Comparison of ENCODE assay signal across 2 cellular contexts in genomic region chr11:112167145-112167544, GRCh38.
TF ChIP-seq lines count a peak whose summit lies in the region.

TSS of gene TEX12 (plus strand) at chr11:112167372. CDS start at chr11:112169269, 1,897 bp downstream.

TF ChIP-seq in GM23338, 12 proteins besides CTCF, POLR2A, EP300 and RAD21 (continued from another document):
- TF ChIP-seq ZNF462 (CRISPR knock-in tag; IDR thresholded peaks at IDR 0.05) = no peak
- no peak for TF ChIP-seq CREB1 (CRISPR knock-in tag; IDR thresholded peaks at IDR 0.05; ENCODE audit: low read depth)
- TF ChIP-seq ETS1 (IDR thresholded peaks at IDR 0.05) = no peak
- TF ChIP-seq STAT1 (IDR thresholded peaks at IDR 0.05; ENCODE audit: unreplicated experiment) = no peak
- TF ChIP-seq NANOG (IDR thresholded peaks at IDR 0.05; ENCODE audit: borderline replicate concordance) = no peak
- no peak for TF ChIP-seq EZH2phosphoT487 (IDR thresholded peaks at IDR 0.05; ENCODE audit: unreplicated experiment)
- TF ChIP-seq ZNF331 (CRISPR knock-in tag; IDR thresholded peaks at IDR 0.05; ENCODE audit: low read depth) = no peak
- TF ChIP-seq ZNF114 (CRISPR knock-in tag; IDR thresholded peaks at IDR 0.05) = no peak
- no peak for TF ChIP-seq REST (IDR thresholded peaks at IDR 0.05; ENCODE audit: unreplicated experiment)
- TF ChIP-seq JUNB (IDR thresholded peaks at IDR 0.05; ENCODE audit: unreplicated experiment) = no peak
- TF ChIP-seq POLR2AphosphoS5 (IDR thresholded peaks at IDR 0.05; ENCODE audit: low read depth) = no peak

TF ChIP-seq in HEK293T, 16 proteins besides CTCF, POLR2A, EP300 and RAD21 (continued from another document):
- TF ChIP-seq CTBP1 (IDR thresholded peaks at IDR 0.05; ENCODE audit: borderline replicate concordance) (no peak), HDGF (IDR thresholded peaks at IDR 0.05; ENCODE audit: borderline replicate concordance) (no peak)
